In the genomic region with DNA sequence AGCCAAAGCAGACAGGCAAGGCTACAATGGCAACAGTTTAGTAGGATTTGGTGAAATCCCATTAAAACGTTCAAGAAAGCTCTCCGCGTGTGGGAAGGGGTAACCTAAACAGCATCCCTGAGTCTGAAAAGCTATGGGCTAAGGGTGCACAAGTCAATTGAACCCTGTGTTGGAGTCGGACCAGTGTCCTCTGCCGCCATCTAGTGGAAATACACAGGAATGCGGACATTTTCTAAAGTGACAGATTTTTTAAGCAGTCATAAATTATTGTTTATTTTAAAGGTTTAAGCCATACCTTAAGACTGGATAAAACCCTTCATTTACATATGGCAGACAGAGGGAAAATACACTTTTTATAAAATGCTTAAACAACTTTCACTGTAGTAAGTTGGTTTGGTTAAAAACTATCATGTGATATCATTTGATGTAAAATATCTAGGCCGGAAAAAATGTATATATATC, we compare ENCODE assay signal across 8 cellular contexts. TPM values are rescaled to one million over a fixed set of nuclear protein-coding genes. Genes with fewer than 3 reads are reported as not detected.
DNase-seq lines count a peak whose midpoint lies in the region; ATAC-seq and TF ChIP-seq lines count a peak whose summit lies in the region.

No MANE protein-coding gene starts in this region.

- no peaks in the 10 kb centered on the region for H3K36me3 Mint-ChIP-seq in activated naive CD8-positive, alpha-beta T cell treated with anti-CD3 and anti-CD28 coated beads, Interleukin-2, amount 10 ng/mL, durations not matched to agents 7 days and 5 days

- H3K9me3 ChIP-seq in SK-N-SH (no peaks in the 10 kb centered on the region), left ventricle myocardium inferior (replicated peaks) (no peaks in the 10 kb centered on the region), sigmoid colon (no peaks in the 10 kb centered on the region)

- POLR2A ChIA-PET in SK-N-SH (lab: Yijun Ruan, JAX) = no interaction called here
- POLR2A ChIA-PET in activated naive CD8-positive, alpha-beta T cell treated with anti-CD3 and anti-CD28 coated beads, Interleukin-2, amount 10 ng/mL, durations not matched to agents 7 days and 5 days (lab: Charles Lee) = interaction anchor here (0.5 to 1.0 kb wide), 2 partner anchors 11 to 368 kb away, joined by 3 to 4 read pairs; no protein-coding TSS in a partner anchor

- H2AFZ ChIP-seq in SK-N-SH (ENCODE audit: low read depth) = peak overlapping the region; percentile 16; the same call in 1 of the 2 replicates

- peak; percentile 94 for TF ChIP-seq CTCF in SK-N-SH (IDR thresholded peaks at IDR 0.05)
- peak; percentile 80 for TF ChIP-seq CTCF in left ventricle myocardium inferior (IDR thresholded peaks at IDR 0.05; ENCODE audit: borderline replicate concordance)
- TF ChIP-seq CTCF in sigmoid colon (IDR thresholded peaks at IDR 0.05) = peak; percentile 65 to 85 (median 70)

- intact Hi-C loops in left ventricle myocardium inferior (cut with micrococcal nuclease) = loop anchor here (10.0 kb wide), 1 partner anchor 101 kb away; no protein-coding TSS in a partner anchor
- intact Hi-C loops in sigmoid colon (cut with DNase I) = loop anchor here (2.0 to 5.0 kb wide), 2 partner anchors 348 to 367 kb away; a partner anchor contains a TSS

- no peaks in the 10 kb centered on the region for H3K79me2 ChIP-seq in SK-N-SH (ENCODE audit: insufficient read depth)

- TF ChIP-seq RAD21 in SK-N-SH (IDR thresholded peaks at IDR 0.05; ENCODE audit: low read length) = peak; percentile 90

- no peak overlapping the region for H3K4me2 ChIP-seq in SK-N-SH

- H3K4me3 Mint-ChIP-seq in activated naive CD8-positive, alpha-beta T cell treated with anti-CD3 and anti-CD28 coated beads, Interleukin-2, amount 10 ng/mL, durations not matched to agents 7 days and 5 days = no peak overlapping the region

- DNase-seq in ELF-1 (ENCODE audit: low read depth, low spot score) (peak; percentile 59), Kasumi-1 (lab: John Stamatoyannopoulos, UW) (peak; percentile 40 to 75), SK-N-SH (peak; percentile 74), left ventricle myocardium inferior (no peak), sigmoid colon (no peak)
- no peak for DNase-seq in activated naive CD8-positive, alpha-beta T cell treated with anti-CD3 and anti-CD28 coated beads, Interleukin-2, amount 10 ng/mL, durations not matched to agents 7 days and 5 days

- TF ChIP-seq POLR2A in sigmoid colon (IDR thresholded peaks at IDR 0.05) = no peak

- CTCF ChIA-PET in SK-N-SH (lab: Yijun Ruan, JAX) = interaction anchor here (0.6 to 11.1 kb wide), 38 partner anchors 10 to 732 kb away, joined by 3 to 141 read pairs (median 4); a partner anchor contains a TSS

- no peaks in the 10 kb centered on the region for H3K27me3 Mint-ChIP-seq in activated naive CD8-positive, alpha-beta T cell treated with anti-CD3 and anti-CD28 coated beads, Interleukin-2, amount 10 ng/mL, durations not matched to agents 7 days and 5 days

- H3K27ac ChIP-seq in SK-N-SH (ENCODE audit: low read depth in 2 of 2, low read length in 1 of 2) = no peak overlapping the region
- H3K27ac ChIP-seq in left ventricle myocardium inferior (replicated peaks) = no peak overlapping the region
- H3K27ac ChIP-seq in sigmoid colon = no peak overlapping the region

- no peak overlapping the region for H3K27ac Mint-ChIP-seq in activated naive CD8-positive, alpha-beta T cell treated with anti-CD3 and anti-CD28 coated beads, Interleukin-2, amount 10 ng/mL, durations not matched to agents 7 days and 5 days

- peak; percentile 71 for ATAC-seq in activated naive CD8-positive, alpha-beta T cell treated with anti-CD3 and anti-CD28 coated beads, Interleukin-2, amount 10 ng/mL, durations not matched to agents 7 days and 5 days (ENCODE audit: low read depth)
- no peak for ATAC-seq in HG03097 (IDR thresholded peaks at IDR 0.05; ENCODE audit: low FRiP score, unreplicated experiment)
- ATAC-seq in HG03378 (IDR thresholded peaks at IDR 0.05; ENCODE audit: unreplicated experiment) = no peak

- no peak overlapping the region for H3K9ac ChIP-seq in SK-N-SH

- H3K27me3 ChIP-seq in SK-N-SH (ENCODE audit: insufficient read depth) (no peaks in the 10 kb centered on the region), left ventricle myocardium inferior (ENCODE audit: low read depth) (peaks cover 4% of the 10 kb centered on the region), sigmoid colon (no peaks in the 10 kb centered on the region)

- no peak overlapping the region for H3K4me3 ChIP-seq in SK-N-SH (ENCODE audit: low read depth in 2 of 2, low read length in 1 of 2)
- H3K4me3 ChIP-seq in left ventricle myocardium inferior = no peak overlapping the region
- H3K4me3 ChIP-seq in sigmoid colon = no peak overlapping the region

- WGBS in SK-N-SH (ENCODE audit: low lambda C conversion rate) = 14% methylated on average over 7 of the region's 7 CpGs
- WGBS in sigmoid colon, 2 donors = 10 to 14% methylated on average over 7 of the region's 7 CpGs

- H3K9me3 Mint-ChIP-seq in activated naive CD8-positive, alpha-beta T cell treated with anti-CD3 and anti-CD28 coated beads, Interleukin-2, amount 10 ng/mL, durations not matched to agents 7 days and 5 days = no peaks in the 10 kb centered on the region

- TF ChIP-seq EP300 in SK-N-SH (IDR thresholded peaks at IDR 0.05; ENCODE audit: borderline replicate concordance in 1 of 2, low read depth in 1 of 2, low read length in 1 of 2) (no peak), sigmoid colon (IDR thresholded peaks at IDR 0.05) (no peak)

- no peaks in the 10 kb centered on the region for H3K4me1 Mint-ChIP-seq in activated naive CD8-positive, alpha-beta T cell treated with anti-CD3 and anti-CD28 coated beads, Interleukin-2, amount 10 ng/mL, durations not matched to agents 7 days and 5 days

- H3K36me3 ChIP-seq in SK-N-SH (replicated peaks in 1 of 2; ENCODE audit: control insufficient read depth in 1 of 2, insufficient read depth in 2 of 2, low read length in 1 of 2) = no peaks in the 10 kb centered on the region
- H3K36me3 ChIP-seq in left ventricle myocardium inferior = no peaks in the 10 kb centered on the region
- no peaks in the 10 kb centered on the region for H3K36me3 ChIP-seq in sigmoid colon

- no peaks in the 10 kb centered on the region for H4K20me1 ChIP-seq in SK-N-SH (ENCODE audit: insufficient read depth)

- H3F3A ChIP-seq in SK-N-SH (replicated peaks; ENCODE audit: insufficient read depth) = no peaks in the 10 kb centered on the region

- H3K4me1 ChIP-seq in SK-N-SH (ENCODE audit: control insufficient read depth in 1 of 2, insufficient read depth in 2 of 2, low read depth in 1 of 2, low read length in 1 of 2) = no peaks in the 10 kb centered on the region; a peak in 1 of 4 replicates
- H3K4me1 ChIP-seq in left ventricle myocardium inferior = no peaks in the 10 kb centered on the region
- H3K4me1 ChIP-seq in sigmoid colon = no peaks in the 10 kb centered on the region

- no peaks in the 10 kb centered on the region for H3K9me2 ChIP-seq in SK-N-SH

TF ChIP-seq in SK-N-SH, 30 proteins besides CTCF, POLR2A, EP300 and RAD21:
- TF ChIP-seq, protein P1, sequence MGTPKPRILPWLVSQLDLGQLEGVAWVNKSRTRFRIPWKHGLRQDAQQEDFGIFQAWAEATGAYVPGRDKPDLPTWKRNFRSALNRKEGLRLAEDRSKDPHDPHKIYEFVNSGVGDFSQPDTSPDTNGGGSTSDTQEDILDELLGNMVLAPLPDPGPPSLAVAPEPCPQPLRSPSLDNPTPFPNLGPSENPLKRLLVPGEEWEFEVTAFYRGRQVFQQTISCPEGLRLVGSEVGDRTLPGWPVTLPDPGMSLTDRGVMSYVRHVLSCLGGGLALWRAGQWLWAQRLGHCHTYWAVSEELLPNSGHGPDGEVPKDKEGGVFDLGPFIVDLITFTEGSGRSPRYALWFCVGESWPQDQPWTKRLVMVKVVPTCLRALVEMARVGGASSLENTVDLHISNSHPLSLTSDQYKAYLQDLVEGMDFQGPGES (IDR thresholded peaks at IDR 0.05; ENCODE audit: low read depth, low read length) = no peak
- TF ChIP-seq SMC3 (IDR thresholded peaks at IDR 0.05; ENCODE audit: low read depth, low read length) = peak; percentile 59
TF ChIP-seq in SK-N-SH: peak in this region for 1.

RNA-seq across cellular contexts. Expression of a gene that starts 26.5 kb away (rescaled TPM):
- polyA plus RNA-seq in SK-N-SH (2012; rRNA removed) (79.0 and 87.7 TPM in 2 replicates), sigmoid colon (10 to 100 TPM; 66.6 to 94.2 (median 79.3) TPM)
- polyA plus RNA-seq in SK-N-SH (2012; cell fraction: cytosol; rRNA removed) = 85.1 and 96.5 TPM in 2 replicates
- polyA plus RNA-seq in SK-N-SH (2012; cell fraction: nucleus; rRNA removed) = 44.3 and 50.3 TPM in 2 replicates
- total RNA-seq in activated naive CD8-positive, alpha-beta T cell treated with anti-CD3 and anti-CD28 coated beads, Interleukin-2, amount 10 ng/mL, durations not matched to agents 7 days and 5 days = 100 to 1,000 TPM; 141 to 156 TPM
- total RNA-seq in left ventricle myocardium inferior (65.4 TPM), sigmoid colon (100 to 1,000 TPM; 104 to 149 (median 123) TPM)

Comparison
In these comparisons a context has a peak if more than half of its experiments do, and no peak if none do; other contexts are left out.
1. DNase-seq: peak in ELF-1 (single experiment), Kasumi-1 (2 of 2) and SK-N-SH (single experiment); none in activated naive CD8-positive, alpha-beta T cell treated with anti-CD3 and anti-CD28 coated beads, Interleukin-2, amount 10 ng/mL, durations not matched to agents 7 days and 5 days (single experiment), left ventricle myocardium inferior (single experiment) and sigmoid colon (single experiment).
2. Peak in every context shown above with its lines, with median percentiles within 50 percentile points of each other: CTCF ChIP-seq.